ENCODE assay signal across 1 cellular context in the genomic region with DNA sequence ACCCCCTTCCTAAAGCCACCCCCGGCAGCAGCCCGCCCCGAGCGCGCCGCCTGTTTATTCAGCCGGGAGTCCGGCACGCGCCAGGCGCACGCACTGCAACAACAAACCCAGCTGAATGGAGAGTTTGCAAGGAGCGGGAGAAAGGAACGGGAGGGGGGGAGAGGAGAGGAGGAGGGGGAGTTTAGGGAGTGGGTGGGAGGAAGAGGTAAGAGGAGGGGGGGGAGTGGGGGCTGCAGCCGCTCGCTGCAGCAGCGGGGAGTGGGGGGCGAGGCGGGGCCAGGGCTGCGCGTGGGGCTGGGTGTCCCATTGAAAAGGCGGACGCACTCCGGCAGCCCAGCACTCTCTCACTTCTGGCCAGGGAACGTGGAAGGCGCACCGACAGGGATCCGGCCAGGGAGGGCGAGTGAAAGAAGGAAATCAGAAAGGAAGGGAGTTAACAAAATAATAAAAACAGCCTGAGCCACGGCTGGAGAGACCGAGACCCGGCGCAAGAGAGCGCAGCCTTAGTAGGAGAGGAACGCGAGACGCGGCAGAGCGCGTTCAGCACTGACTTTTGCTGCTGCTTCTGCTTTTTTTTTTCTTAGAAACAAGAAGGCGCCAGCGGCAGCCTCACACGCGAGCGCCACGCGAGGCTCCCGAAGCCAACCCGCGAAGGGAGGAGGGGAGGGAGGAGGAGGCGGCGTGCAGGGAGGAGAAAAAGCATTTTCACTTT.
A peak's percentile ranks its signal among the peaks of the same experiment; 100 is the strongest.
TF ChIP-seq lines count a peak whose summit lies in the region.

Gene ASCL1 (plus strand): TSS at position 336 of the 712 bp plus-strand sequence. CDS start 571 bp downstream, outside the sequence.

TF ChIP-seq in GM12878, 131 proteins besides CTCF, POLR2A, EP300 and RAD21 (continued from another document):
- TF ChIP-seq POU2F2 (IDR thresholded peaks at IDR 0.05; ENCODE audit: borderline replicate concordance, low read depth, low read length) = 0 out of 3 replicates have a peak, but pooled peaks have one; percentile 14
- no peak for TF ChIP-seq TAF1 (IDR thresholded peaks at IDR 0.05; ENCODE audit: borderline replicate concordance, low read depth, low read length)
- peak; percentile 30; the same call in 1 of the 2 replicates for TF ChIP-seq ATF7 (IDR thresholded peaks at IDR 0.05; ENCODE audit: low read depth)
- TF ChIP-seq MAX (IDR thresholded peaks at IDR 0.05; ENCODE audit: low read depth, low read length) = peak; percentile 80; the same call in 1 of the 2 replicates
- TF ChIP-seq ZNF207 (IDR thresholded peaks at IDR 0.05; ENCODE audit: borderline replicate concordance) = no peak
- no peak for TF ChIP-seq JUNB (IDR thresholded peaks at IDR 0.05)
- TF ChIP-seq KDM1A (IDR thresholded peaks at IDR 0.05; ENCODE audit: borderline replicate concordance) = no peak
- no peak for TF ChIP-seq NFXL1 (IDR thresholded peaks at IDR 0.05; ENCODE audit: borderline replicate concordance)
- TF ChIP-seq, protein P1, sequence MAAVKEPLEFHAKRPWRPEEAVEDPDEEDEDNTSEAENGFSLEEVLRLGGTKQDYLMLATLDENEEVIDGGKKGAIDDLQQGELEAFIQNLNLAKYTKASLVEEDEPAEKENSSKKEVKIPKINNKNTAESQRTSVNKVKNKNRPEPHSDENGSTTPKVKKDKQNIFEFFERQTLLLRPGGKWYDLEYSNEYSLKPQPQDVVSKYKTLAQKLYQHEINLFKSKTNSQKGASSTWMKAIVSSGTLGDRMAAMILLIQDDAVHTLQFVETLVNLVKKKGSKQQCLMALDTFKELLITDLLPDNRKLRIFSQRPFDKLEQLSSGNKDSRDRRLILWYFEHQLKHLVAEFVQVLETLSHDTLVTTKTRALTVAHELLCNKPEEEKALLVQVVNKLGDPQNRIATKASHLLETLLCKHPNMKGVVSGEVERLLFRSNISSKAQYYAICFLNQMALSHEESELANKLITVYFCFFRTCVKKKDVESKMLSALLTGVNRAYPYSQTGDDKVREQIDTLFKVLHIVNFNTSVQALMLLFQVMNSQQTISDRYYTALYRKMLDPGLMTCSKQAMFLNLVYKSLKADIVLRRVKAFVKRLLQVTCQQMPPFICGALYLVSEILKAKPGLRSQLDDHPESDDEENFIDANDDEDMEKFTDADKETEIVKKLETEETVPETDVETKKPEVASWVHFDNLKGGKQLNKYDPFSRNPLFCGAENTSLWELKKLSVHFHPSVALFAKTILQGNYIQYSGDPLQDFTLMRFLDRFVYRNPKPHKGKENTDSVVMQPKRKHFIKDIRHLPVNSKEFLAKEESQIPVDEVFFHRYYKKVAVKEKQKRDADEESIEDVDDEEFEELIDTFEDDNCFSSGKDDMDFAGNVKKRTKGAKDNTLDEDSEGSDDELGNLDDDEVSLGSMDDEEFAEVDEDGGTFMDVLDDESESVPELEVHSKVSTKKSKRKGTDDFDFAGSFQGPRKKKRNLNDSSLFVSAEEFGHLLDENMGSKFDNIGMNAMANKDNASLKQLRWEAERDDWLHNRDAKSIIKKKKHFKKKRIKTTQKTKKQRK (IDR thresholded peaks at IDR 0.05; ENCODE audit: low read depth, low read length) = no peak
- no peak for TF ChIP-seq IRF5 (IDR thresholded peaks at IDR 0.05; ENCODE audit: borderline replicate concordance)
- no peak for TF ChIP-seq JUND (IDR thresholded peaks at IDR 0.05; ENCODE audit: low read depth, low read length)
- TF ChIP-seq MXI1 (IDR thresholded peaks at IDR 0.05; ENCODE audit: low read depth, low read length) = peak; percentile 42; the same call in 1 of the 2 replicates
- no peak for TF ChIP-seq REST (IDR thresholded peaks at IDR 0.05; ENCODE audit: low read depth, low read length)
- no peak for TF ChIP-seq NR2C2 (IDR thresholded peaks at IDR 0.05; ENCODE audit: borderline replicate concordance, control insufficient read depth, insufficient read length, low read depth)
- TF ChIP-seq PML (IDR thresholded peaks at IDR 0.05; ENCODE audit: low read length) = no peak
- TF ChIP-seq RAD51 (IDR thresholded peaks at IDR 0.05) = no peak
- TF ChIP-seq DPF2 (IDR thresholded peaks at IDR 0.05) = no peak
- no peak for TF ChIP-seq E2F4 (IDR thresholded peaks at IDR 0.05; ENCODE audit: low read depth, low read length)
- TF ChIP-seq NR2F1 (conservative IDR thresholded peaks at IDR 0.05) = no peak
- TF ChIP-seq RBBP5 (conservative IDR thresholded peaks at IDR 0.05) = no peak
- TF ChIP-seq SMARCA5 (IDR thresholded peaks at IDR 0.05) = no peak
- no peak for TF ChIP-seq ZZZ3 (IDR thresholded peaks at IDR 0.05; ENCODE audit: control insufficient read depth, insufficient read length, low read depth)
- TF ChIP-seq, protein P2, sequence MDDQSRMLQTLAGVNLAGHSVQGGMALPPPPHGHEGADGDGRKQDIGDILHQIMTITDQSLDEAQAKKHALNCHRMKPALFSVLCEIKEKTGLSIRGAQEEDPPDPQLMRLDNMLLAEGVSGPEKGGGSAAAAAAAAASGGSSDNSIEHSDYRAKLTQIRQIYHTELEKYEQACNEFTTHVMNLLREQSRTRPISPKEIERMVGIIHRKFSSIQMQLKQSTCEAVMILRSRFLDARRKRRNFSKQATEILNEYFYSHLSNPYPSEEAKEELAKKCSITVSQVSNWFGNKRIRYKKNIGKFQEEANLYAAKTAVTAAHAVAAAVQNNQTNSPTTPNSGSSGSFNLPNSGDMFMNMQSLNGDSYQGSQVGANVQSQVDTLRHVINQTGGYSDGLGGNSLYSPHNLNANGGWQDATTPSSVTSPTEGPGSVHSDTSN (IDR thresholded peaks at IDR 0.05; ENCODE audit: insufficient replicate concordance, low read depth, low read length) = no peak
- TF ChIP-seq RELA (IDR thresholded peaks at IDR 0.05; ENCODE audit: borderline replicate concordance, partially characterized antibody) = no peak
- TF ChIP-seq NFYA (IDR thresholded peaks at IDR 0.05; ENCODE audit: borderline replicate concordance, low read depth, low read length) = no peak
